In the genomic region with DNA sequence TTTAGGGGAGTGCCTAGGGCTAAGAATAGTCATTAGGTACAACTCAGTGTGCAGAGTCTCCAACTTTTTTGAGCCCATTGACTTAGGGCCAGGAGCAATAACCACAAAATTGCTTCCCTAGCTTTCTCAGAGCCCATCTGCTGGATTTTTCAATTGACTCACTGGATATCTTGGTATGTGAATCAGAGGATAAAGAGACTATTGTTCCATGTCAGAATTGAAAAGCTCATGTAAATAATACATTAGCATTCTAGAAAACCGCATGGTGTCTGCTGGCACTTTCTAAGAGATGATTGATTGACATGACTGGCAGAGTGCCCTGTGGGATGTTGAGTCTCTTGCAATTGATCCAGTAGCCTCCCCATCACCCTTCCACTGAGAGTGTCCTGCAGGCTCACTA, we compare ENCODE assay signal across 12 cellular contexts.
DNase-seq lines count a peak whose midpoint lies in the region; ATAC-seq and TF ChIP-seq lines count a peak whose summit lies in the region.
"Had no signal": no experiment of that assay in that cellular context is flagged by ENCODE, and none has a peak within 500 bp of the region (broad histone marks: within the 10 kb centered on the region; RNA-seq: fewer than 3 reads in every experiment).

No MANE protein-coding gene starts in this region.

- H3K4me1 Mint-ChIP-seq in glutamatergic neuron (ENCODE audit: low read depth, unreplicated experiment) (peaks cover 4% of the 10 kb centered on the region), progenitor cell of endocrine pancreas (ENCODE audit: low read depth) (no peaks in the 10 kb centered on the region)

- H3K27ac ChIP-seq in RWPE2 (ENCODE audit: poor library complexity, severe bottlenecking): peak overlapping the region; percentile 83
- H3K27ac ChIP-seq: coronary artery had no signal

- H3K27ac Mint-ChIP-seq in glutamatergic neuron (ENCODE audit: unreplicated experiment) (no peak overlapping the region), progenitor cell of endocrine pancreas (no peak overlapping the region)

- no peak overlapping the region for H3K4me3 Mint-ChIP-seq in glutamatergic neuron (ENCODE audit: unreplicated experiment)
- no peak overlapping the region for H3K4me3 Mint-ChIP-seq in progenitor cell of endocrine pancreas (ENCODE audit: low read depth)

- ATAC-seq in RWPE2 (ENCODE audit: low read depth): peak; percentile 91

- H3K9me3 Mint-ChIP-seq in glutamatergic neuron (ENCODE audit: unreplicated experiment) (peaks cover 2% of the 10 kb centered on the region), progenitor cell of endocrine pancreas (ENCODE audit: low read depth) (peaks cover 6% of the 10 kb centered on the region)

- H3K36me3 Mint-ChIP-seq in glutamatergic neuron (ENCODE audit: unreplicated experiment): peaks cover 5% of the 10 kb centered on the region
- peaks cover 2% of the 10 kb centered on the region for H3K36me3 Mint-ChIP-seq in progenitor cell of endocrine pancreas (ENCODE audit: insufficient read depth)

- peaks cover 27% of the 10 kb centered on the region for H3K4me1 ChIP-seq in RWPE2 (ENCODE audit: insufficient read depth, poor library complexity, severe bottlenecking)

- H3K27me3 ChIP-seq in RWPE2 (ENCODE audit: insufficient read depth, poor library complexity, severe bottlenecking): no peaks in the 10 kb centered on the region

- peak; percentile 38 for DNase-seq in AG04449 (ENCODE audit: low read depth, low spot score)
- DNase-seq in HCEC 1CT: peak; percentile 12
- peak; percentile 76 for DNase-seq in RWPE2 (ENCODE audit: low spot score)
- DNase-seq in fibroblast of the aortic adventitia (ENCODE audit: low read depth): peak; percentile 74
- no peak for DNase-seq in glutamatergic neuron
- no peak for DNase-seq in DMS79 (lab: John Stamatoyannopoulos, UW)
- DNase-seq in progenitor cell of endocrine pancreas (ENCODE audit: low spot score, unreplicated experiment): no peak
- DNase-seq in Kasumi-1 (lab: John Stamatoyannopoulos, UW): no peak
- DNase-seq: activated CD4-positive, alpha-beta T cell treated with anti-CD3 and anti-CD28 coated beads for 48 hours; activated effector memory CD4-positive, alpha-beta T cell treated with anti-CD3 and anti-CD28 coated beads, Interleukin-2, amount 50 U/mL, for 16 hours; SIG-M5 had no signal

- H3K27me3 Mint-ChIP-seq in glutamatergic neuron (ENCODE audit: unreplicated experiment): no peaks in the 10 kb centered on the region
- no peaks in the 10 kb centered on the region for H3K27me3 Mint-ChIP-seq in progenitor cell of endocrine pancreas

- CTCF ChIA-PET in AG04449 (lab: Yijun Ruan, JAX): no interaction called here

- H3K9me3 ChIP-seq in RWPE2 (ENCODE audit: severe bottlenecking): no peaks in the 10 kb centered on the region

- POLR2A ChIA-PET in AG04449 (lab: Yijun Ruan, JAX): no interaction called here

- no peak for TF ChIP-seq CTCF in AG04449 (IDR thresholded peaks at IDR 0.05; ENCODE audit: insufficient read depth, low read length, missing control alignments)
- TF ChIP-seq CTCF in RWPE2 (IDR thresholded peaks at IDR 0.05; ENCODE audit: poor library complexity, severe bottlenecking): no peak
- no peak for TF ChIP-seq CTCF in fibroblast of the aortic adventitia (IDR thresholded peaks at IDR 0.05; ENCODE audit: insufficient read depth, low read length)
- no peak for TF ChIP-seq CTCF in glutamatergic neuron (IDR thresholded peaks at IDR 0.05; ENCODE audit: partially characterized antibody, unreplicated experiment)
- TF ChIP-seq CTCF in progenitor cell of endocrine pancreas (IDR thresholded peaks at IDR 0.05; ENCODE audit: unreplicated experiment): no peak

- no peaks in the 10 kb centered on the region for H3K36me3 ChIP-seq in RWPE2 (ENCODE audit: low read depth)

- H3K4me3 ChIP-seq in AG04449 (ENCODE audit: low read depth, low read length): no peak overlapping the region
- no peak overlapping the region for H3K4me3 ChIP-seq in RWPE2 (ENCODE audit: severe bottlenecking)
- no peak overlapping the region for H3K4me3 ChIP-seq in fibroblast of the aortic adventitia (ENCODE audit: low read depth, low read length)
- H3K4me3 ChIP-seq: coronary artery had no signal

Comparison
In these comparisons a context has a peak if more than half of its experiments do, and no peak if none do; other contexts are left out.
1. DNase-seq: peak in AG04449 (single experiment), HCEC 1CT (single experiment), RWPE2 (single experiment) and fibroblast of the aortic adventitia (single experiment); none in glutamatergic neuron (single experiment), DMS79 (single experiment), progenitor cell of endocrine pancreas (single experiment) and Kasumi-1 (0 of 2).